In genomic region chr1:179575497-179576314, GRCh38 we compare ENCODE assay signal across 1 cellular context.
TF ChIP-seq lines count a peak whose summit lies in the region.

TSS of gene NPHS2 (minus strand) at chr1:179575948. CDS start at chr1:179575864, 84 bp downstream.

TF ChIP-seq in GM23338, 12 proteins besides CTCF, POLR2A, EP300 and RAD21 (continued from another document):
- TF ChIP-seq ZNF462 (CRISPR knock-in tag; IDR thresholded peaks at IDR 0.05) = no peak
- TF ChIP-seq POLR2AphosphoS5 (IDR thresholded peaks at IDR 0.05; ENCODE audit: low read depth) = no peak
- TF ChIP-seq EZH2 (IDR thresholded peaks at IDR 0.05; ENCODE audit: low read depth, unreplicated experiment) = peak; percentile 28
- TF ChIP-seq STAT1 (IDR thresholded peaks at IDR 0.05; ENCODE audit: unreplicated experiment) = no peak
